18 cellular contexts compared by ENCODE assay signal in genomic region chr12:40351976-40352375, GRCh38.
A peak's percentile ranks its signal among the peaks of the same experiment; 100 is the strongest.
DNase-seq lines count a peak whose midpoint lies in the region; ATAC-seq and TF ChIP-seq lines count a peak whose summit lies in the region.
"Had no signal": no experiment of that assay in that cellular context is flagged by ENCODE, and none has a peak within 500 bp of the region (broad histone marks: within the 10 kb centered on the region; RNA-seq: fewer than 3 reads in every experiment).

No MANE protein-coding gene starts in this region.

- H3K4me1 Mint-ChIP-seq in progenitor cell of endocrine pancreas (ENCODE audit: low read depth), result peaks cover 5% of the 10 kb centered on the region
- H3K4me1 Mint-ChIP-seq: CD4-positive, alpha-beta memory T cell had no signal

- H3K9me3 Mint-ChIP-seq in progenitor cell of endocrine pancreas (ENCODE audit: low read depth), result peaks cover 8% of the 10 kb centered on the region

- no peak overlapping the region for H3K4me3 Mint-ChIP-seq in progenitor cell of endocrine pancreas (ENCODE audit: low read depth)
- H3K4me3 Mint-ChIP-seq: CD4-positive, alpha-beta memory T cell had no signal

- no peak for DNase-seq in Right ventricle myocardium superior
- no peak for DNase-seq in right atrium auricular region (ENCODE audit: low spot score)
- peak; percentile 51 for DNase-seq in SK-N-DZ (ENCODE audit: low spot score)
- no peak for DNase-seq in left cardiac atrium
- no peak for DNase-seq in progenitor cell of endocrine pancreas (ENCODE audit: low spot score, unreplicated experiment)
- no peak for DNase-seq in stimulated activated naive CD8-positive, alpha-beta T cell treated with anti-CD3 and anti-CD28 coated beads, Interleukin-15, Interleukin-2, amounts not matched to agents 100 U/mL and 50 U/mL, for 24 hours
- DNase-seq in DMS114 treated with DMSO at 0.1 percent for 48 hours (lab: John Stamatoyannopoulos, UW; ENCODE audit: unreplicated experiment), result no peak
- DNase-seq: CD4-positive, alpha-beta memory T cell; HCEC 1CT; MM.1S; NCI-H1092; NCI-H1436 treated with DMSO at 0.1 percent for 48 hours; NCI-H2029; NCI-H510A treated with DMSO at 0.1 percent for 48 hours; PC-3; RPMI8226 had no signal

- peak overlapping the region; percentile 18 for H3K27ac Mint-ChIP-seq in progenitor cell of endocrine pancreas
- H3K27ac Mint-ChIP-seq: CD4-positive, alpha-beta memory T cell had no signal

- no peaks in the 10 kb centered on the region for H3K9me3 ChIP-seq in right atrium auricular region

- H3K36me3 ChIP-seq in right atrium auricular region, result peaks cover under 1% of the 10 kb centered on the region
- H3K36me3 ChIP-seq: BLaER1 had no signal

- no peak overlapping the region for H3K27ac ChIP-seq in right atrium auricular region
- H3K27ac ChIP-seq: BLaER1 had no signal

- no peaks in the 10 kb centered on the region for H3K27me3 Mint-ChIP-seq in progenitor cell of endocrine pancreas
- H3K27me3 Mint-ChIP-seq: CD4-positive, alpha-beta memory T cell had no signal

- H3K36me3 Mint-ChIP-seq in progenitor cell of endocrine pancreas (ENCODE audit: insufficient read depth), result peaks cover 1% of the 10 kb centered on the region
- H3K36me3 Mint-ChIP-seq: CD4-positive, alpha-beta memory T cell had no signal

- H3K4me1 ChIP-seq in right atrium auricular region, result no peaks in the 10 kb centered on the region
- H3K4me1 ChIP-seq: BLaER1 had no signal

- intact Hi-C loops in Right ventricle myocardium superior (cut with DNase I), result no loop called here
- intact Hi-C loops in left cardiac atrium (cut with DNase I), result no loop called here

- no peak overlapping the region for H3K4me3 ChIP-seq in right atrium auricular region
- H3K4me3 ChIP-seq: BLaER1 had no signal

- TF ChIP-seq CTCF in right atrium auricular region (IDR thresholded peaks at IDR 0.05) (no peak), progenitor cell of endocrine pancreas (IDR thresholded peaks at IDR 0.05; ENCODE audit: unreplicated experiment) (no peak)

- peak; percentile 41 for ATAC-seq in Right ventricle myocardium superior (ENCODE audit: poor library complexity)
- peak; percentile 53 to 67 for ATAC-seq in left cardiac atrium
- no peak for ATAC-seq in stimulated activated naive CD8-positive, alpha-beta T cell treated with anti-CD3 and anti-CD28 coated beads, Interleukin-15, Interleukin-2, amounts not matched to agents 100 U/mL and 50 U/mL, for 24 hours
- no peak for ATAC-seq in GM21529 (IDR thresholded peaks at IDR 0.05; ENCODE audit: unreplicated experiment)
- ATAC-seq: PC-3 had no signal

- H3K27me3 ChIP-seq in right atrium auricular region, result no peaks in the 10 kb centered on the region
- H3K27me3 ChIP-seq: BLaER1 had no signal

Comparison
In these comparisons a context has a peak if more than half of its experiments do, and no peak if none do; other contexts are left out.
1. ATAC-seq: peak in Right ventricle myocardium superior (single experiment) and left cardiac atrium (2 of 2); none in stimulated activated naive CD8-positive, alpha-beta T cell treated with anti-CD3 and anti-CD28 coated beads, Interleukin-15, Interleukin-2, amounts not matched to agents 100 U/mL and 50 U/mL, for 24 hours (single experiment) and GM21529 (single experiment).